Comparison of ENCODE assay signal across 8 cellular contexts in the genomic region with DNA sequence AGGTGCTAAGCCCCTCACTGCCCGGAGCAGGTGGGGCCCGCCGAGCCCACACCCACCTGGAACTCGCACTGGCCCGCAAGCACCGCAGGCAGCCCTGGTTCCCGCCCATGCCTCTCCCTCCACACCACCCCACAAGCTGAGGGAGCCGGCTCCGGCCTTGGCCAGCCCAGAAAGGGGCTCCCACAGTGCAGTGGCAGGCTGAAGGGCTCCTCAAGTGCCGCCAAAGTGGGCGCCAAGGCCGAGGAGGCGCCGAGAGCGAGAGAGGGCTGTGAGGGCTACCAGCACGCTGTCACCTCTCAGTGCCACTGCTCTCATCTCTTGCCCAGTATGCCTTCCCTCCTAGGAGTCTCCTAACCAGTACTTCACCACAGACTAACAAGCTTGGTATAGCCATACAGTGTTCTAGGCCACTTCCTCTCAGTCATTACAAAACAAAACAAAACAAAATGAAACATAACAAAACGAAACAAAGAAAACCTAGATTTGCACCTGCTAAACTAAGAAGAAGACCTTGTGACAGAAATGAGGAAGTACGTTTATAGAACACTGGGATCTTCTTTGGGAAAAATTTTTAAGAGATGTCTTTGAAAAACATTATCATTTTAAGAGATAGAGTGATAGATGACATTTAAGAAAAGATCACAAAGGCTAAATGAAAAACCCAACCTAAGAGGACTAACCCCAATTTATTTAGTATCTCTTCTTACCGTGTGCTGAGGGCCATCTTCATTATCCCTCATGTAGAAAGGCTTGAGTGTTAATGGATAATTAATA. TPM values are rescaled to one million over a fixed set of nuclear protein-coding genes. Genes with fewer than 3 reads are reported as not detected.
A peak's percentile ranks its signal among the peaks of the same experiment; 100 is the strongest.
DNase-seq lines count a peak whose midpoint lies in the region; ATAC-seq, FAIRE-seq and TF ChIP-seq lines count a peak whose summit lies in the region.
"Had no signal": no experiment of that assay in that cellular context is flagged by ENCODE, and none has a peak within 500 bp of the region (broad histone marks: within the 10 kb centered on the region; RNA-seq: fewer than 3 reads in every experiment).

No MANE protein-coding gene starts in this region.

- peak; percentile 98 for ATAC-seq in HG02973 (IDR thresholded peaks at IDR 0.05; ENCODE audit: unreplicated experiment)

- 62 to 79% (median 75%) methylated on average over 15 to 19 of the region's 19 CpGs for WGBS in small intestine, 3 donors
- WGBS in testis, 2 donors: 89 to 96% methylated on average over 4 to 19 of the region's 19 CpGs

- H3K27ac ChIP-seq in small intestine (ENCODE audit: low read depth in 1 of 2, low read length in 1 of 2): peak overlapping the region; percentile 80 to 94
- no peak overlapping the region for H3K27ac ChIP-seq in testis

- no peaks in the 10 kb centered on the region for H3K4me1 ChIP-seq in small intestine (ENCODE audit: control insufficient read depth in 2 of 2, insufficient read depth in 1 of 2, low read depth in 1 of 2, low read length in 1 of 2)
- H3K4me1 ChIP-seq in testis: no peaks in the 10 kb centered on the region
- H3K4me1 ChIP-seq: heart right ventricle had no signal

- no peaks in the 10 kb centered on the region for H3K9me3 ChIP-seq in small intestine (ENCODE audit: control insufficient read depth, low read depth)
- no peaks in the 10 kb centered on the region for H3K9me3 ChIP-seq in testis
- H3K9me3 ChIP-seq: heart right ventricle had no signal

- no peaks in the 10 kb centered on the region for H3K36me3 ChIP-seq in small intestine (ENCODE audit: control insufficient read depth in 2 of 2, insufficient read depth in 2 of 2, low read length in 2 of 2)
- no peaks in the 10 kb centered on the region for H3K36me3 ChIP-seq in testis (ENCODE audit: low read depth, missing control alignments)

- no peak overlapping the region for H3K4me3 ChIP-seq in small intestine (ENCODE audit: low read depth in 1 of 2, low read length in 2 of 2)
- H3K4me3 ChIP-seq in testis: no peak overlapping the region
- H3K4me3 ChIP-seq: heart right ventricle had no signal

- FAIRE-seq in GM19239 (lab: Jason Lieb, UNC) (peak; percentile 96), small intestine (lab: Jason Lieb, UNC) (peak; percentile 19)

- H3K27me3 ChIP-seq in small intestine (ENCODE audit: control insufficient read depth in 2 of 2, insufficient read depth in 2 of 2, low read length in 2 of 2): no peaks in the 10 kb centered on the region
- no peaks in the 10 kb centered on the region for H3K27me3 ChIP-seq in testis
- H3K27me3 ChIP-seq: heart right ventricle had no signal

- DNase-seq in GM19239 (ENCODE audit: insufficient read length, low spot score) (peak; percentile 58), small intestine (peak; percentile 46), testis (no peak), LoVo (ENCODE audit: low spot score) (no peak), mesenteric fat pad (ENCODE audit: low spot score) (no peak)
- DNase-seq in activated CD4-positive, alpha-beta T cell treated with anti-CD3 and anti-CD28 coated beads, Interleukin-2, amount 50 U/mL, for 1 hour: peak; percentile 2
- DNase-seq: heart right ventricle had no signal

- TF ChIP-seq POLR2A in testis (IDR thresholded peaks at IDR 0.05): no peak

- no peak for TF ChIP-seq CTCF in testis (IDR thresholded peaks at IDR 0.05)

- intact Hi-C loops in testis (cut with DNase I; ENCODE audit: low total_unique reads): no loop called here

RNA-seq across cellular contexts. Expression of gene GAB2, which starts 47.7 kb away (rescaled TPM):
- polyA plus RNA-seq in small intestine (10 to 100 TPM in 1 of 3 donors, 1 to 10 TPM in 2; 6.8 to 13.6 (median 8.7) TPM), testis (ENCODE audit: insufficient read depth, low read depth, low replicate concordance) (14.3 TPM)
- total RNA-seq in testis (10 to 100 TPM in 1 of 2 donors, 1 to 10 TPM in 1; 9.2 to 10.9 TPM), mesenteric fat pad (65.1 TPM)

Comparison
In these comparisons a context has a peak if more than half of its experiments do, and no peak if none do; other contexts are left out.
1. DNase-seq: peak in GM19239 (single experiment), activated CD4-positive, alpha-beta T cell treated with anti-CD3 and anti-CD28 coated beads, Interleukin-2, amount 50 U/mL, for 1 hour (single experiment) and small intestine (single experiment); none in testis (single experiment), LoVo (single experiment) and mesenteric fat pad (single experiment).
2. H3K27ac ChIP-seq: peak in small intestine (2 of 2); none in testis (0 of 2).